ENCODE assay signal across 8 cellular contexts in genomic region chr2:97094772-97095611, GRCh38. TPM values are rescaled to one million over a fixed set of nuclear protein-coding genes. Genes with fewer than 3 reads are reported as not detected.
DNase-seq lines count a peak whose midpoint lies in the region; ATAC-seq and TF ChIP-seq lines count a peak whose summit lies in the region.
"Not testable (repeated sequence)": the region's sequence is repeated elsewhere in the genome, so short reads cannot be mapped to it uniquely, and the experiment has no call there.

Gene FAHD2B, minus strand, starts transcription at chr2:97094882. Its CDS starts 3,176 bp downstream, at chr2:97091706.

- CTCF ChIA-PET in AG04449 (lab: Yijun Ruan, JAX) = interaction anchor here (0.5 to 2.1 kb wide), 2 partner anchors 7 to 18 kb away, joined by 3 to 15 read pairs; partner anchors contain the start of gene ANKRD36

- POLR2A ChIA-PET in AG04449 (lab: Yijun Ruan, JAX) = not testable (repeated sequence)

- not testable (repeated sequence) for DNase-seq in AG04449 (ENCODE audit: low read depth, low spot score)
- DNase-seq in GM19238 (ENCODE audit: insufficient read length, low spot score) (peak; percentile 11), NCI-H460 (ENCODE audit: extremely low read depth, low read depth) (peak; percentile 63), cardiac fibroblast (ENCODE audit: low read depth in 2 of 2) (peak; percentile 48 to 61), inferior parietal cortex (ENCODE audit: extremely low spot score) (peak; percentile 56)
- DNase-seq in activated CD4-positive, alpha-beta T cell treated with anti-CD3 and anti-CD28 coated beads for 4 hours = peak; percentile 83 to 88
- DNase-seq in stimulated activated CD4-positive, alpha-beta T cell treated with anti-CD3 and anti-CD28 coated beads, Interleukin-12 subunit alpha, Interleukin-12 subunit beta, amount 100 ng/mL, for 4 hours = peak; percentile 83

- H3K4me3 ChIP-seq in AG04449 (ENCODE audit: low read depth, low read length) (peak within 1 kb of the TSS; percentile 37), cardiac fibroblast (replicated peaks in 1 of 2; ENCODE audit: low read depth in 2 of 2, low read length in 2 of 2) (peak within 1 kb of the TSS; percentile 17 to 36)

- ATAC-seq in HG03175 (IDR thresholded peaks at IDR 0.05; ENCODE audit: unreplicated experiment) = peak; percentile 89

- not testable (repeated sequence) for TF ChIP-seq CTCF in AG04449 (IDR thresholded peaks at IDR 0.05; ENCODE audit: insufficient read depth, low read length, missing control alignments); cardiac fibroblast (IDR thresholded peaks at IDR 0.05; ENCODE audit: low read depth, low read length)

RNA-seq across cellular contexts. Expression of gene FAHD2B, which starts in this region (rescaled TPM):
- 27.4 and 27.8 TPM in 2 replicates for total RNA-seq in NCI-H460 (2014; rRNA removed; shearing (Covaris generic))
- polyA plus RNA-seq in NCI-H460 (2014; cell fraction: nucleus; rRNA removed) = 38.4 and 40.2 TPM in 2 replicates
